ENCODE assay signal across 34 cellular contexts in the genomic region with DNA sequence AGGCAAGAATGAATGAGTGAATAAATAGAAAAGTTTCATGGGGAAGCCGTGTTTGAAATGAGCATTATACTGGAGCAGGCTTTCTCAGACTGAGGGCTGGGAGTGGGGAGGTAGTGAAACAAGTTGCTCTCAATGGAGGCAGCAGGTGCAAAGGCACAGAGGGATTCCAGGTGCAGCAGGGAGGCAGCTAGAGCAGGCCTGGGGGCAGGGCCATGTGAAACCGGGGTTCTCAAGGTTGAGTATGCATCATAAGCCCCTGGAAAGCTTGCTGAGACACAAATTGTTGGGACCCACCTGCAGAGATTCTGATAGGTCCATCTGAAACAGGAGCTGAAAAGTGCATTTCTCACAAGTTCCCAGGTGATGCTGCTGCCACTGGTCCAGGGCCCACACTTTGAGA. TPM values are rescaled to one million over a fixed set of nuclear protein-coding genes. Genes with fewer than 3 reads are reported as not detected.
DNase-seq lines count a peak whose midpoint lies in the region; FAIRE-seq and TF ChIP-seq lines count a peak whose summit lies in the region.
"Had no signal": no experiment of that assay in that cellular context is flagged by ENCODE, and none has a peak within 500 bp of the region (broad histone marks: within the 10 kb centered on the region; RNA-seq: fewer than 3 reads in every experiment).

No MANE protein-coding gene starts in this region.

- H3K4me3 ChIP-seq in OCI-LY7 (ENCODE audit: low read depth, low read length, poor library complexity, severe bottlenecking) (peak overlapping the region; percentile 28), right atrium auricular region (no peak overlapping the region), suprapubic skin (no peak overlapping the region)
- H3K4me3 ChIP-seq: esophagus muscularis mucosa, stomach, thyroid gland had no signal

- FAIRE-seq in GM12891 (lab: Jason Lieb, UNC) = peak; percentile 82
- FAIRE-seq: H54 had no signal

- H3K36me3 ChIP-seq in OCI-LY7 (ENCODE audit: insufficient read depth, low read length) = peaks cover 7% of the 10 kb centered on the region; the same call in 1 of the 2 replicates
- H3K36me3 ChIP-seq in right atrium auricular region = no peaks in the 10 kb centered on the region
- no peaks in the 10 kb centered on the region for H3K36me3 ChIP-seq in suprapubic skin
- H3K36me3 ChIP-seq: esophagus muscularis mucosa, stomach, thyroid gland had no signal

- H3K4me3 Mint-ChIP-seq in endothelial cell (ENCODE audit: unreplicated experiment) = no peak overlapping the region
- H3K4me3 Mint-ChIP-seq: activated CD4-positive, alpha-beta memory T cell treated with anti-CD3 and anti-CD28 coated beads, Interleukin-2, amount 10 ng/mL, durations not matched to agents 7 days and 5 days; B cell; brain; CD8-positive, alpha-beta memory T cell; mesothelial cell of epicardium had no signal

- TF ChIP-seq CTCF in C4-2B (conservative IDR thresholded peaks at IDR 0.05) (no peak), OCI-LY7 (conservative IDR thresholded peaks at IDR 0.05; ENCODE audit: low read length) (no peak), endothelial cell (IDR thresholded peaks at IDR 0.05; ENCODE audit: unreplicated experiment) (no peak), right atrium auricular region (IDR thresholded peaks at IDR 0.05) (no peak), suprapubic skin (IDR thresholded peaks at IDR 0.05) (no peak)

- H3K36me3 Mint-ChIP-seq in endothelial cell (ENCODE audit: low read depth, unreplicated experiment) = no peaks in the 10 kb centered on the region
- H3K36me3 Mint-ChIP-seq: brain, mesothelial cell of epicardium had no signal

- CTCF ChIA-PET in OCI-LY7 (lab: Charles Lee; ENCODE audit: unreplicated experiment) = interaction anchor here (0.5 to 1.2 kb wide), 3 partner anchors 23 to 80 kb away, joined by 3 read pairs; no protein-coding TSS in a partner anchor

- WGBS in suprapubic skin = 76% methylated on average over 2 of the region's 2 CpGs

- H4K20me1 ChIP-seq in OCI-LY7 (ENCODE audit: insufficient read depth, low read length) = no peaks in the 10 kb centered on the region

- H3K27ac Mint-ChIP-seq in endothelial cell (ENCODE audit: unreplicated experiment) = no peak overlapping the region
- H3K27ac Mint-ChIP-seq: activated CD4-positive, alpha-beta memory T cell treated with anti-CD3 and anti-CD28 coated beads, Interleukin-2, amount 10 ng/mL, durations not matched to agents 7 days and 5 days; B cell; brain; mesothelial cell of epicardium had no signal

- POLR2A ChIA-PET in OCI-LY7 (lab: Charles Lee) = interaction anchor here (1.3 to 13.5 kb wide), 5 partner anchors 9 to 127 kb away, joined by 6 to 176 read pairs (median 23); a partner anchor contains a TSS

- no peaks in the 10 kb centered on the region for H3K9me2 ChIP-seq in OCI-LY7 (ENCODE audit: insufficient read depth, low read length)

- H3K4me2 ChIP-seq in OCI-LY7 (ENCODE audit: low read length) = peak overlapping the region; percentile 64

- no peaks in the 10 kb centered on the region; the same call in 1 of the 2 replicates for H3K79me2 ChIP-seq in OCI-LY7 (ENCODE audit: insufficient read depth, low read depth, low read length)

- no peaks in the 10 kb centered on the region for H3K4me1 Mint-ChIP-seq in endothelial cell (ENCODE audit: unreplicated experiment)

- TF ChIP-seq POLR2A in GM12891 (IDR thresholded peaks at IDR 0.05; ENCODE audit: low read depth, low read length) (no peak), suprapubic skin (IDR thresholded peaks at IDR 0.05) (no peak)

- BruUV-seq in OCI-LY7 (replicated peaks; lab: Mats Ljungman, UMichigan) = no TSS peak

- H3K9me3 Mint-ChIP-seq in endothelial cell (ENCODE audit: unreplicated experiment) = no peaks in the 10 kb centered on the region
- H3K9me3 Mint-ChIP-seq: activated CD4-positive, alpha-beta memory T cell treated with anti-CD3 and anti-CD28 coated beads, Interleukin-2, amount 10 ng/mL, durations not matched to agents 7 days and 5 days; brain; mesothelial cell of epicardium had no signal

- H3K27me3 Mint-ChIP-seq in endothelial cell (ENCODE audit: unreplicated experiment) = no peaks in the 10 kb centered on the region
- H3K27me3 Mint-ChIP-seq: activated CD4-positive, alpha-beta memory T cell treated with anti-CD3 and anti-CD28 coated beads, Interleukin-2, amount 10 ng/mL, durations not matched to agents 7 days and 5 days; B cell; brain; CD8-positive, alpha-beta memory T cell; progenitor cell of endocrine pancreas had no signal

- no peak for TF ChIP-seq EP300 in suprapubic skin (IDR thresholded peaks at IDR 0.05)

- intact Hi-C loops in OCI-LY7 (cut with micrococcal nuclease; ENCODE audit: unreplicated experiment) = loop anchor here (1.0 to 2.0 kb wide), 3 partner anchors 30 to 218 kb away; no protein-coding TSS in a partner anchor

- H3K27me3 ChIP-seq in right atrium auricular region (no peaks in the 10 kb centered on the region), suprapubic skin (no peaks in the 10 kb centered on the region)
- H3K27me3 ChIP-seq: esophagus muscularis mucosa, stomach, thyroid gland had no signal

- H3K4me1 ChIP-seq in OCI-LY7 (ENCODE audit: insufficient read depth, low read length, poor library complexity, severe bottlenecking) = peaks cover 84% of the 10 kb centered on the region
- no peaks in the 10 kb centered on the region for H3K4me1 ChIP-seq in right atrium auricular region
- H3K4me1 ChIP-seq in suprapubic skin = peaks cover 7% of the 10 kb centered on the region
- H3K4me1 ChIP-seq: esophagus muscularis mucosa had no signal

- H3K9me3 ChIP-seq in OCI-LY7 (ENCODE audit: low read length) = peaks cover 7% of the 10 kb centered on the region; the same call in 1 of the 2 replicates
- H3K9me3 ChIP-seq in right atrium auricular region = no peaks in the 10 kb centered on the region
- no peaks in the 10 kb centered on the region for H3K9me3 ChIP-seq in suprapubic skin
- H3K9me3 ChIP-seq: esophagus muscularis mucosa, stomach, thyroid gland had no signal

- DNase-seq in GM12891 (ENCODE audit: insufficient read length, low spot score) (no peak), NAMALWA (ENCODE audit: low spot score) (peak; percentile 43), OCI-LY7 (ENCODE audit: low spot score) (peak; percentile 87), endothelial cell (ENCODE audit: low spot score) (no peak), right atrium auricular region (ENCODE audit: low spot score) (no peak), suprapubic skin (ENCODE audit: low spot score in 2 of 2) (no peak), cerebellum (ENCODE audit: low spot score) (no peak)
- DNase-seq: ACHN; activated CD4-positive, alpha-beta memory T cell treated with anti-CD3 and anti-CD28 coated beads, Interleukin-2, amount 10 ng/mL, durations not matched to agents 7 days and 5 days; activated CD8-positive, alpha-beta memory T cell treated with anti-CD3 and anti-CD28 coated beads, Interleukin-2, amount 50 U/mL, for 4 hours; activated naive CD4-positive, alpha-beta T cell treated with anti-CD3 and anti-CD28 coated beads, Interleukin-2, amount 50 U/mL, for 16 hours; amniotic stem cell; CD8-positive, alpha-beta memory T cell; cerebellar nuclear complex; foreskin fibroblast; kidney glomerular epithelial cell; naive B cell; NCI-H187; NCI-H524; stimulated activated CD4-positive, alpha-beta T cell treated with anti-CD3 and anti-CD28 coated beads, Interleukin-2, amount 100 ng/mL, for 48 hours; stomach; SW 1271; thyroid gland had no signal

- H3K27ac ChIP-seq in C4-2B (peak overlapping the region; percentile 35; the same call in 1 of the 2 replicates), OCI-LY7 (ENCODE audit: low read depth, low read length, poor library complexity, severe bottlenecking) (peak overlapping the region; percentile 68), right atrium auricular region (no peak overlapping the region), suprapubic skin (no peak overlapping the region)
- H3K27ac ChIP-seq: esophagus muscularis mucosa, HL-60, thyroid gland had no signal

- H2AFZ ChIP-seq in OCI-LY7 (ENCODE audit: low read length) = no peak overlapping the region; the same call in 1 of the 2 replicates

TF ChIP-seq in GM12891, 5 proteins besides CTCF, POLR2A, EP300 and RAD21:
- TF ChIP-seq POU2F2 (IDR thresholded peaks at IDR 0.05; ENCODE audit: low read depth, low read length) (no peak), PAX5 (IDR thresholded peaks at IDR 0.05; ENCODE audit: insufficient read depth, low read length, severe bottlenecking) (no peak), POLR2AphosphoS5 (IDR thresholded peaks at IDR 0.05; ENCODE audit: low read depth, low read length) (no peak), SPI1 (IDR thresholded peaks at IDR 0.05; ENCODE audit: low read depth, low read length) (no peak), TAF1 (IDR thresholded peaks at IDR 0.05; ENCODE audit: low read depth, low read length) (no peak)

RNA-seq across cellular contexts. Expression of a gene that starts 45.3 kb away (rescaled TPM):
- 6.7 TPM for polyA plus RNA-seq in GM12891 (2012; ENCODE audit: low read depth, missing spikeins)
- 10.6 and 11.7 TPM in 2 replicates for total RNA-seq in OCI-LY7 (2014; rRNA removed; shearing (Covaris generic))
- total RNA-seq in OCI-LY7 (2022) (19.2 and 25.1 TPM in 2 replicates), endothelial cell (ENCODE audit: unreplicated experiment) (not detected), right atrium auricular region (not detected), suprapubic skin (1 to 10 TPM in 1 of 4 donors, not detected in 3; 2.3 TPM), cerebellum (not detected)
- total RNA-seq: CD8-positive, alpha-beta memory T cell; dermis microvascular lymphatic vessel endothelial cell; esophagus muscularis mucosa; lower leg skin; mesothelial cell of epicardium; progenitor cell of endocrine pancreas; sciatic nerve; stomach; thyroid gland had no signal

Comparison
In these comparisons a context has a peak if more than half of its experiments do, and no peak if none do; other contexts are left out.
1. H3K27ac ChIP-seq: peak in C4-2B (single experiment) and OCI-LY7 (single experiment); none in right atrium auricular region (0 of 2) and suprapubic skin (single experiment).
2. DNase-seq: peak in NAMALWA (single experiment) and OCI-LY7 (single experiment); none in GM12891 (single experiment), endothelial cell (single experiment), right atrium auricular region (single experiment), suprapubic skin (0 of 2) and cerebellum (single experiment).